Comparison of ENCODE assay signal across 8 cellular contexts in genomic region chr13:32427852-32428580, GRCh38. TPM values are rescaled to one million over a fixed set of nuclear protein-coding genes. Genes with fewer than 3 reads are reported as not detected.
DNase-seq lines count a peak whose midpoint lies in the region; ATAC-seq and TF ChIP-seq lines count a peak whose summit lies in the region.

TSS of gene N4BP2L1 (minus strand) at chr13:32428130. CDS start at chr13:32428082, 48 bp downstream.

- CTCF ChIA-PET in activated CD8-positive, alpha-beta T cell treated with anti-CD3 and anti-CD28 coated beads for 36 hours (lab: Charles Lee): interaction anchor here (0.7 to 2.0 kb wide), 7 partner anchors 11 to 518 kb away, joined by 3 to 6 read pairs (median 3); no protein-coding TSS in a partner anchor

- DNase-seq in SIG-M5 treated with dmso at 0.1 percent for 504 hours (lab: John Stamatoyannopoulos, UW; ENCODE audit: unreplicated experiment) (peak; percentile 50), SIG-M5 (lab: John Stamatoyannopoulos, UW) (no peak), NCI-H510A (lab: John Stamatoyannopoulos, UW) (peak; percentile 30), mesenteric fat pad (ENCODE audit: low spot score) (peak; percentile 91)
- peak; percentile 96 for DNase-seq in activated CD8-positive, alpha-beta T cell treated with anti-CD3 and anti-CD28 coated beads for 36 hours
- peak; percentile 80 to 84 (median 84) for DNase-seq in effector memory CD4-positive, alpha-beta T cell
- DNase-seq in stimulated activated CD8-positive, alpha-beta memory T cell treated with anti-CD3 and anti-CD28 coated beads, Interleukin-15, amount 100 ng/mL, for 1 hour (ENCODE audit: low read depth): peak; percentile 66

- H3K27me3 ChIP-seq in effector memory CD4-positive, alpha-beta T cell (replicated peaks; ENCODE audit: control insufficient read depth, insufficient read depth, low read length, poor library complexity, severe bottlenecking): no peaks in the 10 kb centered on the region

- H3K27ac ChIP-seq in effector memory CD4-positive, alpha-beta T cell (ENCODE audit: insufficient read depth, low read length, poor library complexity, severe bottlenecking): peak within 1 kb of the TSS; percentile 82

- no peaks in the 10 kb centered on the region for H3K36me3 ChIP-seq in effector memory CD4-positive, alpha-beta T cell (ENCODE audit: control insufficient read depth, insufficient read depth, low read length)

- intact Hi-C loops in activated CD8-positive, alpha-beta T cell treated with anti-CD3 and anti-CD28 coated beads for 36 hours (cut with micrococcal nuclease): loop anchor here (5.0 kb wide), 2 partner anchors 109 to 111 kb away; partner anchors contain the start of genes BRCA2, N4BP2L2 and ZAR1L

- no peaks in the 10 kb centered on the region for H3K9me3 Mint-ChIP-seq in activated CD8-positive, alpha-beta T cell treated with anti-CD3 and anti-CD28 coated beads for 36 hours

- ATAC-seq in HG03025 (IDR thresholded peaks at IDR 0.05; ENCODE audit: low FRiP score, unreplicated experiment): peak; percentile 67
- peak; percentile 85 for ATAC-seq in activated CD8-positive, alpha-beta T cell treated with anti-CD3 and anti-CD28 coated beads for 36 hours

- H3K9me3 ChIP-seq in effector memory CD4-positive, alpha-beta T cell (ENCODE audit: control insufficient read depth, low read length): no peaks in the 10 kb centered on the region

- H3K4me3 ChIP-seq in effector memory CD4-positive, alpha-beta T cell (ENCODE audit: insufficient read depth, low read depth, low read length, poor library complexity, severe bottlenecking): peak within 1 kb of the TSS; percentile 75

- H3K4me1 ChIP-seq in effector memory CD4-positive, alpha-beta T cell (ENCODE audit: control insufficient read depth, insufficient read depth, low read length, poor library complexity, severe bottlenecking): peaks cover 14% of the 10 kb centered on the region

- H3K4me1 Mint-ChIP-seq in activated CD8-positive, alpha-beta T cell treated with anti-CD3 and anti-CD28 coated beads for 36 hours (ENCODE audit: low read depth): peaks cover 33% of the 10 kb centered on the region

- TF ChIP-seq CTCF in activated CD8-positive, alpha-beta T cell treated with anti-CD3 and anti-CD28 coated beads for 36 hours (IDR thresholded peaks at IDR 0.05): no peak

- POLR2A ChIA-PET in activated CD8-positive, alpha-beta T cell treated with anti-CD3 and anti-CD28 coated beads for 36 hours (lab: Charles Lee): interaction anchor here (0.6 to 3.9 kb wide), 8 partner anchors 9 to 1283 kb away, joined by 3 to 38 read pairs (median 4); partner anchors contain the start of genes BRCA2 and ZAR1L

- peak within 1 kb of the TSS; percentile 98 for H3K27ac Mint-ChIP-seq in activated CD8-positive, alpha-beta T cell treated with anti-CD3 and anti-CD28 coated beads for 36 hours

- no peaks in the 10 kb centered on the region for H3K27me3 Mint-ChIP-seq in activated CD8-positive, alpha-beta T cell treated with anti-CD3 and anti-CD28 coated beads for 36 hours

- peaks cover 27% of the 10 kb centered on the region for H3K36me3 Mint-ChIP-seq in activated CD8-positive, alpha-beta T cell treated with anti-CD3 and anti-CD28 coated beads for 36 hours (ENCODE audit: low read depth)

- H3K4me3 Mint-ChIP-seq in activated CD8-positive, alpha-beta T cell treated with anti-CD3 and anti-CD28 coated beads for 36 hours: peak within 1 kb of the TSS; percentile 91

RNA-seq across cellular contexts. Expression of gene N4BP2L1, which starts in this region (rescaled TPM):
- total RNA-seq in activated CD8-positive, alpha-beta T cell treated with anti-CD3 and anti-CD28 coated beads for 36 hours: 10 to 100 TPM; 26.2 to 32.2 TPM
- 10.1 TPM for total RNA-seq in mesenteric fat pad
